ENCODE assay signal across 32 cellular contexts in genomic region chr1:228517655-228518054, GRCh38.
"Had no signal": no experiment of that assay in that cellular context is flagged by ENCODE, and none has a peak within 500 bp of the region (broad histone marks: within the 10 kb centered on the region; RNA-seq: fewer than 3 reads in every experiment).

No MANE protein-coding gene starts in this region.

- H3K4me3 ChIP-seq: adrenal gland, ascending aorta, body of pancreas, breast epithelium, cardiac muscle cell had no signal

- H3K4me1 ChIP-seq: adrenal gland, ascending aorta, body of pancreas, breast epithelium had no signal

- H3K27me3 ChIP-seq: ascending aorta, body of pancreas, breast epithelium had no signal

- ATAC-seq: activated naive CD4-positive, alpha-beta T cell treated with anti-CD3 and anti-CD28 coated beads, Interleukin-2, amount 50 U/mL, for 72 hours; activated naive CD8-positive, alpha-beta T cell treated with anti-CD3 and anti-CD28 coated beads, Interleukin-2, amount 50 U/mL, for 24 hours; activated T-cell treated with anti-CD3 and anti-CD28 coated beads, Interleukin-2, amount 50 U/mL, for 4 hours; activated T-cell treated with anti-CD3 and anti-CD28 coated beads, Interleukin-2, amount 50 U/mL, for 72 hours; activated T-helper 17 cell treated with anti-CD3 and anti-CD28 coated beads, Interleukin-2, amount 50 U/mL, for 72 hours; body of pancreas had no signal

- H3K36me3 ChIP-seq: adrenal gland, ascending aorta, brain microvascular endothelial cell, breast epithelium, cardiac muscle cell had no signal

- H3K27ac ChIP-seq: adrenal gland, ascending aorta, body of pancreas, brain microvascular endothelial cell, breast epithelium, cardiac muscle cell had no signal

- FAIRE-seq: astrocyte, bronchial epithelial cell had no signal

- H3K9me3 ChIP-seq: adrenal gland, ascending aorta, body of pancreas, breast epithelium had no signal

- DNase-seq: activated effector memory CD4-positive, alpha-beta T cell treated with Interleukin-2 at 50 U/mL for 16 hours; activated gamma-delta T cell; activated gamma-delta T cell treated with Interleukin-2 at 50 U/mL for 16 hours; activated naive CD4-positive, alpha-beta T cell; activated naive CD4-positive, alpha-beta T cell treated with anti-CD3 and anti-CD28 coated beads for 36 hours; activated naive CD4-positive, alpha-beta T cell treated with anti-CD3 and anti-CD28 coated beads, Interleukin-2, amount 10 ng/mL, durations not matched to agents 7 days and 5 days; activated naive CD4-positive, alpha-beta T cell treated with anti-CD3 and anti-CD28 coated beads, Interleukin-2, amount 50 U/mL, for 16 hours; activated naive CD4-positive, alpha-beta T cell treated with Interleukin-2 at 50 U/mL for 16 hours; activated naive CD8-positive, alpha-beta T cell treated with anti-CD3 and anti-CD28 coated beads for 36 hours; activated naive CD8-positive, alpha-beta T cell treated with anti-CD3 and anti-CD28 coated beads, Interleukin-2, amount 10 ng/mL, durations not matched to agents 7 days and 5 days; activated naive CD8-positive, alpha-beta T cell treated with anti-CD3 and anti-CD28 coated beads, Interleukin-2, amount 50 U/mL, for 24 hours; activated T-cell treated with anti-CD3 and anti-CD28 coated beads, Interleukin-2, amount 50 U/mL, for 24 hours; activated T-cell treated with anti-CD3 and anti-CD28 coated beads, Interleukin-2, amount 50 U/mL, for 4 hours; activated T-cell treated with anti-CD3 and anti-CD28 coated beads, Interleukin-2, amount 50 U/mL, for 48 hours; activated T-cell treated with anti-CD3 and anti-CD28 coated beads, Interleukin-2, amount 50 U/mL, for 72 hours; amniotic stem cell; amygdala; anterior cingulate cortex; aorta; body of pancreas; brain microvascular endothelial cell; caudate nucleus; central memory CD4-positive, alpha-beta T cell; cerebellar nuclear complex had no signal
